In genomic region chr7:122719010-122719578, GRCh38 we compare ENCODE assay signal across 19 cellular contexts. TPM values are rescaled to one million over a fixed set of nuclear protein-coding genes. Genes with fewer than 3 reads are reported as not detected.
"Had no signal": no experiment of that assay in that cellular context is flagged by ENCODE, and none has a peak within 500 bp of the region (broad histone marks: within the 10 kb centered on the region; RNA-seq: fewer than 3 reads in every experiment).

No MANE protein-coding gene starts in this region.

- H3K4me1 ChIP-seq: foreskin keratinocyte, sigmoid colon, testis, tibial nerve, upper lobe of right lung, vagina had no signal

- ATAC-seq: foreskin keratinocyte; naive thymus-derived CD4-positive, alpha-beta T cell; stimulated activated naive B cell treated with anti-CD40 and anti-IgM and Interleukin-4, amounts not matched to agents 10 μg/mL and 1 μg/mL and 100 μg/mL, for 72 hours; stimulated activated naive CD8-positive, alpha-beta T cell treated with anti-CD3 and anti-CD28 coated beads, Interleukin-15, amount 100 ng/mL, for 72 hours; upper lobe of right lung had no signal

- H3K36me3 ChIP-seq: neutrophil, sigmoid colon, tibial nerve, upper lobe of right lung, vagina had no signal

- H3K4me3 ChIP-seq: hepatocyte, sigmoid colon, skin epidermis, testis, tibial nerve, upper lobe of right lung, vagina had no signal

- H3K27me3 ChIP-seq: foreskin keratinocyte, hepatocyte, neutrophil, sigmoid colon, testis, tibial nerve, upper lobe of right lung, vagina had no signal

- H3K27ac ChIP-seq: foreskin keratinocyte, hepatocyte, neutrophil, sigmoid colon, skin epidermis, testis, tibial nerve, upper lobe of right lung, vagina had no signal

- H3K9me3 ChIP-seq: neutrophil, sigmoid colon, testis, upper lobe of right lung, vagina had no signal

- DNase-seq: erythroblast; foreskin keratinocyte; head of caudate nucleus; mesendoderm; naive thymus-derived CD4-positive, alpha-beta T cell; nephron progenitor cell; sigmoid colon; stimulated activated CD4-positive, alpha-beta T cell treated with anti-CD3 and anti-CD28 coated beads, Interleukin-2, amount 100 ng/mL, for 24 hours; stimulated activated CD4-positive, alpha-beta T cell treated with anti-CD3 and anti-CD28 coated beads, Interleukin-4, amount 100 ng/mL, for 4 hours; stimulated activated naive B cell treated with anti-CD40 and anti-IgM and Interleukin-4, amounts not matched to agents 10 μg/mL and 1 μg/mL and 100 μg/mL, for 72 hours; stimulated activated naive CD8-positive, alpha-beta T cell treated with anti-CD3 and anti-CD28 coated beads, Interleukin-15, amount 100 ng/mL, for 72 hours; testis; upper lobe of right lung had no signal

RNA-seq across cellular contexts. Expression of gene RNF148, which starts 16.4 kb away (rescaled TPM):
- total RNA-seq: foreskin keratinocyte; naive thymus-derived CD4-positive, alpha-beta T cell had no signal

RNA-seq across cellular contexts. Expression of gene RNF133, which starts 20.2 kb away (rescaled TPM):
- total RNA-seq: foreskin keratinocyte; kidney epithelial cell; naive thymus-derived CD4-positive, alpha-beta T cell had no signal
